In genomic region chr19:34673590-34673989, GRCh38 we compare ENCODE assay signal across 1 cellular context.
TF ChIP-seq lines count a peak whose summit lies in the region.

No MANE protein-coding gene starts in this region.

TF ChIP-seq in HepG2, 621 proteins besides CTCF, POLR2A, EP300 and RAD21 (continued from another document and continues in another):
- TF ChIP-seq ZNF468 (CRISPR knock-in tag; IDR thresholded peaks at IDR 0.05) (no peak), ZSCAN30 (CRISPR knock-in tag; IDR thresholded peaks at IDR 0.05) (no peak), NFATC3 (CRISPR knock-in tag; IDR thresholded peaks at IDR 0.05) (no peak), ZSCAN9 (CRISPR knock-in tag; IDR thresholded peaks at IDR 0.05; ENCODE audit: borderline replicate concordance) (no peak), THYN1 (CRISPR knock-in tag; IDR thresholded peaks at IDR 0.05; ENCODE audit: borderline replicate concordance, low read depth) (no peak), ATRX (CRISPR knock-in tag; IDR thresholded peaks at IDR 0.05; ENCODE audit: borderline replicate concordance) (no peak), ZNF576 (CRISPR knock-in tag; IDR thresholded peaks at IDR 0.05) (no peak), ZNF205 (CRISPR knock-in tag; IDR thresholded peaks at IDR 0.05) (no peak), TFAP4 (IDR thresholded peaks at IDR 0.05; ENCODE audit: borderline replicate concordance, low read depth) (no peak), BATF2 (CRISPR knock-in tag; IDR thresholded peaks at IDR 0.05) (no peak), IKZF1 (IDR thresholded peaks at IDR 0.05) (no peak), HNRNPL (IDR thresholded peaks at IDR 0.05; ENCODE audit: low read depth, low read length) (no peak), ZBTB21 (CRISPR knock-in tag; IDR thresholded peaks at IDR 0.05) (no peak), IKZF5 (CRISPR knock-in tag; IDR thresholded peaks at IDR 0.05) (no peak), EEA1 (CRISPR knock-in tag; IDR thresholded peaks at IDR 0.05; ENCODE audit: borderline replicate concordance) (no peak), ZNF605 (CRISPR knock-in tag; IDR thresholded peaks at IDR 0.05) (no peak), RNF219 (CRISPR knock-in tag; IDR thresholded peaks at IDR 0.05) (no peak), ZUFSP (CRISPR knock-in tag; IDR thresholded peaks at IDR 0.05; ENCODE audit: borderline replicate concordance) (no peak), BORCS8-MEF2B (CRISPR knock-in tag; IDR thresholded peaks at IDR 0.05) (no peak), ZNF407 (CRISPR knock-in tag; IDR thresholded peaks at IDR 0.05; ENCODE audit: not compliant biosample characterization) (no peak), SETDB1 (CRISPR knock-in tag; IDR thresholded peaks at IDR 0.05; ENCODE audit: borderline replicate concordance) (no peak), GRHL1 (CRISPR knock-in tag; conservative IDR thresholded peaks at IDR 0.05) (no peak), FOXC1 (CRISPR knock-in tag; IDR thresholded peaks at IDR 0.05; ENCODE audit: borderline replicate concordance) (no peak), ZZZ3 (CRISPR knock-in tag; IDR thresholded peaks at IDR 0.05; ENCODE audit: borderline replicate concordance) (no peak), SRSF9 (IDR thresholded peaks at IDR 0.05; ENCODE audit: borderline replicate concordance, insufficient read depth, low read depth, low read length, poor library complexity, severe bottlenecking) (no peak), ZNF501 (CRISPR knock-in tag; IDR thresholded peaks at IDR 0.05) (no peak), THAP8 (CRISPR knock-in tag; IDR thresholded peaks at IDR 0.05; ENCODE audit: borderline replicate concordance) (no peak), ZNF644 (CRISPR knock-in tag; IDR thresholded peaks at IDR 0.05; ENCODE audit: low read depth) (peak; percentile 98), ZNF446 (CRISPR knock-in tag; IDR thresholded peaks at IDR 0.05) (no peak), ZC3H13 (CRISPR knock-in tag; IDR thresholded peaks at IDR 0.05) (no peak), NR2F6 (IDR thresholded peaks at IDR 0.05) (peak; percentile 53; the same call in 1 of the 2 replicates), NR2F6 (CRISPR knock-in tag; IDR thresholded peaks at IDR 0.05) (peak; percentile 56; the same call in 1 of the 2 replicates), CHD2 (IDR thresholded peaks at IDR 0.05; ENCODE audit: low read depth, low read length) (no peak), ZNF160 (CRISPR knock-in tag; IDR thresholded peaks at IDR 0.05) (no peak), PATZ1 (CRISPR knock-in tag; IDR thresholded peaks at IDR 0.05) (peak; percentile 52), RBFOX2 (IDR thresholded peaks at IDR 0.05; ENCODE audit: low read depth, low read length) (no peak), ZKSCAN8 (CRISPR knock-in tag; IDR thresholded peaks at IDR 0.05; ENCODE audit: borderline replicate concordance) (peak; percentile 37; the same call in 1 of the 2 replicates), AHR (CRISPR knock-in tag; IDR thresholded peaks at IDR 0.05) (no peak), ZNF430 (CRISPR knock-in tag; IDR thresholded peaks at IDR 0.05) (no peak), GABPB1 (CRISPR knock-in tag; IDR thresholded peaks at IDR 0.05) (no peak), RFX1 (IDR thresholded peaks at IDR 0.05) (no peak), MED13 (CRISPR knock-in tag; IDR thresholded peaks at IDR 0.05) (no peak), NFE2L1 (CRISPR knock-in tag; IDR thresholded peaks at IDR 0.05; ENCODE audit: borderline replicate concordance) (no peak)
